In the genomic region with DNA sequence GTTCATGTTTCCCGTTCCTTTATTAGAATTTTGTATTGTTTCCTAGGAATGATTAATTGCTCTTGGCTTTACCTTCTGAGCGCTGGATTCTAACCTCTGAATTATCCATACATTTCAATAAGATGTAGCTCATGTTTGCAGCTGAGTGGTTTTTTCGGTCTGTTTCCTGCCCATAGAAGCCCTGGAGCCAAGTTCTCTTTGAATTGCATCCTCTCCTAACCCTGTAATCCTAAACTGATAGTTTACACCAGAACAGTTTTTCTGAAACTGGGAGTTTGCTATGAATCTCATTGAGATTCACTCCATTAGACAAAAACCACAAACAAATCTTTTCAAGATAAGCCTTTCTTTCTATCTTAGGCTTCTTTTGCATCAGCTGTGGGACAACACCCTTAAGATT, we compare ENCODE assay signal across 22 cellular contexts.
DNase-seq lines count a peak whose midpoint lies in the region; ATAC-seq and TF ChIP-seq lines count a peak whose summit lies in the region.
"Had no signal": no experiment of that assay in that cellular context is flagged by ENCODE, and none has a peak within 500 bp of the region (broad histone marks: within the 10 kb centered on the region; RNA-seq: fewer than 3 reads in every experiment).

No MANE protein-coding gene starts in this region.

- CTCF ChIA-PET in PC-3 (lab: Charles Lee), result interaction anchor here (0.7 kb wide), 1 partner anchor 1463 kb away, joined by 4 read pairs; no protein-coding TSS in a partner anchor

- no peaks in the 10 kb centered on the region for H4K20me1 ChIP-seq in PC-3 (ENCODE audit: low read length)

- H3K4me2 ChIP-seq in PC-3 (ENCODE audit: low read length), result peak overlapping the region; percentile 50

- H3K27me3 ChIP-seq in PC-3 (ENCODE audit: low read length), result no peaks in the 10 kb centered on the region
- H3K27me3 ChIP-seq: left lung, Peyer's patch had no signal

- H2AFZ ChIP-seq in PC-3 (ENCODE audit: low read length), result peak overlapping the region; percentile 45; the same call in 1 of the 2 replicates

- H3K36me3 ChIP-seq in PC-3 (ENCODE audit: low read depth, low read length), result no peaks in the 10 kb centered on the region
- H3K36me3 ChIP-seq: left lung, Peyer's patch had no signal

- H3K9me2 ChIP-seq in PC-3 (replicated peaks; ENCODE audit: low read length), result no peaks in the 10 kb centered on the region

- peak overlapping the region; percentile 66 for H3K27ac ChIP-seq in PC-3 (ENCODE audit: low read length)
- H3K27ac ChIP-seq: left lung, Peyer's patch had no signal

- no peaks in the 10 kb centered on the region for H3F3A ChIP-seq in PC-3 (ENCODE audit: low read length, unreplicated experiment)

- H3K4me3 ChIP-seq in PC-3 (ENCODE audit: low read length) (no peak overlapping the region), fibroblast of the aortic adventitia (ENCODE audit: low read depth, low read length) (no peak overlapping the region)
- H3K4me3 ChIP-seq: left lung, Peyer's patch had no signal

- H3K4me1 ChIP-seq in PC-3 (ENCODE audit: insufficient read depth, low read length), result peaks cover 21% of the 10 kb centered on the region
- H3K4me1 ChIP-seq: left lung, Peyer's patch had no signal

- H3K9me3 ChIP-seq in PC-3 (ENCODE audit: low read length), result no peaks in the 10 kb centered on the region
- H3K9me3 ChIP-seq: left lung, Peyer's patch had no signal

- DNase-seq in ELR (ENCODE audit: low read depth) (peak; percentile 56), PC-3 (peak; percentile 28), fibroblast of the aortic adventitia (ENCODE audit: low read depth) (peak; percentile 69), pulmonary artery endothelial cell (ENCODE audit: low read depth, low spot score) (peak; percentile 35), NCI-H345 treated with DMSO at 0.1 percent for 48 hours (lab: John Stamatoyannopoulos, UW; ENCODE audit: unreplicated experiment) (no peak), NCI-H1436 (lab: John Stamatoyannopoulos, UW) (no peak)
- DNase-seq in activated CD4-positive, alpha-beta T cell treated with anti-CD3 and anti-CD28 coated beads for 1 hour, result no peak
- DNase-seq: activated CD8-positive, alpha-beta memory T cell treated with anti-CD3 and anti-CD28 coated beads for 24 hours; activated T-cell treated with anti-CD3 and anti-CD28 coated beads, Interleukin-2, amount 50 U/mL, for 72 hours; AML-193; cortex of kidney; Karpas-422; left lung; NCI-H1092 treated with DMSO at 0.1 percent for 48 hours; NCI-H2107; NCI-H748 treated with DMSO at 0.1 percent for 48 hours; occipital lobe; Peyer's patch; right cardiac atrium had no signal

- no peaks in the 10 kb centered on the region for H3K79me2 ChIP-seq in PC-3 (ENCODE audit: low read length)

- POLR2A ChIA-PET in PC-3 (lab: Charles Lee; ENCODE audit: unreplicated experiment), result interaction anchor here (0.7 kb wide), 1 partner anchor 67 kb away, joined by 8 read pairs; no protein-coding TSS in a partner anchor

- no TSS peak for BruUV-seq in PC-3 (replicated peaks; lab: Mats Ljungman, UMichigan)

- intact Hi-C loops in PC-3 (cut with micrococcal nuclease), result loop anchor here (5.0 kb wide), 1 partner anchor 107 kb away; no protein-coding TSS in a partner anchor

- no peak overlapping the region for H3K9ac ChIP-seq in PC-3 (ENCODE audit: low read length)

- TF ChIP-seq CTCF in PC-3 (conservative IDR thresholded peaks at IDR 0.05; ENCODE audit: low read depth, low read length) (no peak), fibroblast of the aortic adventitia (IDR thresholded peaks at IDR 0.05; ENCODE audit: insufficient read depth, low read length) (no peak)

- ATAC-seq in PC-3, result no peak; the same call in 1 of the 2 replicates
- ATAC-seq in GM18498 (IDR thresholded peaks at IDR 0.05; ENCODE audit: unreplicated experiment), result no peak
- ATAC-seq: activated CD4-positive, CD25-positive, alpha-beta regulatory T cell treated with anti-CD3 and anti-CD28 coated beads, Interleukin-2, amount 50 U/mL, for 24 hours; activated T-cell treated with anti-CD3 and anti-CD28 coated beads, Interleukin-2, amount 50 U/mL, for 72 hours; right cardiac atrium; stimulated activated memory B cell treated with anti-CD40 and anti-IgM and Interleukin-4, amounts not matched to agents 10 μg/mL and 1 μg/mL and 100 μg/mL, for 72 hours had no signal

Comparison
In these comparisons a context has a peak if more than half of its experiments do, and no peak if none do; other contexts are left out.
1. DNase-seq: peak in ELR (single experiment), PC-3 (single experiment), fibroblast of the aortic adventitia (single experiment) and pulmonary artery endothelial cell (single experiment); none in NCI-H345 treated with DMSO at 0.1 percent for 48 hours (single experiment), activated CD4-positive, alpha-beta T cell treated with anti-CD3 and anti-CD28 coated beads for 1 hour (single experiment) and NCI-H1436 (single experiment).